ENCODE assay signal across 10 cellular contexts in genomic region chr12:5511644-5512584, GRCh38.
A peak's percentile ranks its signal among the peaks of the same experiment; 100 is the strongest.
DNase-seq lines count a peak whose midpoint lies in the region; ATAC-seq, FAIRE-seq and TF ChIP-seq lines count a peak whose summit lies in the region.
"Had no signal": no experiment of that assay in that cellular context is flagged by ENCODE, and none has a peak within 500 bp of the region (broad histone marks: within the 10 kb centered on the region; RNA-seq: fewer than 3 reads in every experiment).

No MANE protein-coding gene starts in this region.

- H3K4me1 ChIP-seq in DND-41 (ENCODE audit: insufficient read depth, low read length) (no peaks in the 10 kb centered on the region), Loucy (ENCODE audit: insufficient read depth, low read length, poor library complexity, severe bottlenecking) (no peaks in the 10 kb centered on the region), neural progenitor cell (peaks cover 13% of the 10 kb centered on the region)

- H3K9ac ChIP-seq in DND-41 (ENCODE audit: low read depth, low read length) (no peak overlapping the region), Loucy (ENCODE audit: low read depth, low read length, poor library complexity, severe bottlenecking) (no peak overlapping the region), neural progenitor cell (no peak overlapping the region)

- no peak overlapping the region for H3K4me3 Mint-ChIP-seq in neural progenitor cell

- H3K36me3 ChIP-seq in DND-41 (ENCODE audit: insufficient read depth, low read length) (no peaks in the 10 kb centered on the region), Loucy (ENCODE audit: insufficient read depth, low read length) (no peaks in the 10 kb centered on the region), neural progenitor cell (no peaks in the 10 kb centered on the region)
- H3K36me3 ChIP-seq: gastroesophageal sphincter had no signal

- H3K27ac ChIP-seq in DND-41 (ENCODE audit: low read length) = no peak overlapping the region
- H3K27ac ChIP-seq in neural progenitor cell = no peak overlapping the region
- H3K27ac ChIP-seq: gastroesophageal sphincter, VCaP had no signal

- H3K4me1 Mint-ChIP-seq in neural progenitor cell = peaks cover 8% of the 10 kb centered on the region

- no peaks in the 10 kb centered on the region for H3K9me3 Mint-ChIP-seq in neural progenitor cell

- no peaks in the 10 kb centered on the region for H3K9me2 ChIP-seq in Loucy (replicated peaks; ENCODE audit: low read depth, low read length)

- ATAC-seq in DND-41 (ENCODE audit: insufficient read depth, low read depth) = no peak
- no peak for ATAC-seq in HG03095 (IDR thresholded peaks at IDR 0.05; ENCODE audit: unreplicated experiment)
- ATAC-seq: gastroesophageal sphincter had no signal

- H3K79me2 ChIP-seq in DND-41 (ENCODE audit: insufficient read depth, low read length) = no peaks in the 10 kb centered on the region
- no peaks in the 10 kb centered on the region for H3K79me2 ChIP-seq in Loucy (ENCODE audit: insufficient read depth, low read length)
- H3K79me2 ChIP-seq in neural progenitor cell (ENCODE audit: low read depth) = no peaks in the 10 kb centered on the region

- no peak for TF ChIP-seq POLR2A in GM12892 (IDR thresholded peaks at IDR 0.05; ENCODE audit: low read depth, low read length)

- no peak overlapping the region for H3K27ac Mint-ChIP-seq in neural progenitor cell

- H3K9me3 ChIP-seq in DND-41 (ENCODE audit: insufficient read depth, low read length, severe bottlenecking) (no peaks in the 10 kb centered on the region), Loucy (ENCODE audit: insufficient read depth, low read depth, low read length) (no peaks in the 10 kb centered on the region), neural progenitor cell (ENCODE audit: low read depth) (no peaks in the 10 kb centered on the region)
- H3K9me3 ChIP-seq: gastroesophageal sphincter had no signal

- H3F3A ChIP-seq in Loucy (ENCODE audit: low read depth) (no peaks in the 10 kb centered on the region), neural progenitor cell (ENCODE audit: low read depth) (no peaks in the 10 kb centered on the region)

- H3K27me3 Mint-ChIP-seq in neural progenitor cell (ENCODE audit: insufficient read depth, low read depth) = peaks cover 11% of the 10 kb centered on the region

- no peak for FAIRE-seq in GM12892 (lab: Jason Lieb, UNC)

- H3K4me3 ChIP-seq in DND-41 (ENCODE audit: low read depth in 1 of 2, low read length in 2 of 2) = no peak overlapping the region
- H3K4me3 ChIP-seq in Loucy (ENCODE audit: low read length, poor library complexity, severe bottlenecking) = no peak overlapping the region
- H3K4me3 ChIP-seq in epithelial cell of proximal tubule (ENCODE audit: low read depth, low read length) = no peak overlapping the region
- no peak overlapping the region for H3K4me3 ChIP-seq in neural progenitor cell
- H3K4me3 ChIP-seq: gastroesophageal sphincter had no signal

- H4K20me1 ChIP-seq in DND-41 (ENCODE audit: insufficient read depth, low read length) (no peaks in the 10 kb centered on the region), Loucy (ENCODE audit: insufficient read depth, low read length, poor library complexity, severe bottlenecking) (no peaks in the 10 kb centered on the region), neural progenitor cell (ENCODE audit: low read depth) (no peaks in the 10 kb centered on the region)

- H3K4me2 ChIP-seq in DND-41 (ENCODE audit: insufficient read depth, low read length) (no peak overlapping the region), Loucy (ENCODE audit: low read depth, low read length, poor library complexity, severe bottlenecking) (no peak overlapping the region), neural progenitor cell (no peak overlapping the region)

- peak; percentile 58 for TF ChIP-seq CTCF in DND-41 (IDR thresholded peaks at IDR 0.05; ENCODE audit: borderline replicate concordance, extremely low read depth, low read length, poor library complexity, severe bottlenecking)
- TF ChIP-seq CTCF in Loucy (conservative IDR thresholded peaks at IDR 0.05; ENCODE audit: low read length) = peak; percentile 62
- TF ChIP-seq CTCF in epithelial cell of proximal tubule (conservative IDR thresholded peaks at IDR 0.05; ENCODE audit: low read depth, low read length) = peak; percentile 60
- TF ChIP-seq CTCF in neural progenitor cell (IDR thresholded peaks at IDR 0.05) = peak; percentile 82

- DNase-seq in DND-41 (peak; percentile 12), epithelial cell of proximal tubule (ENCODE audit: low read depth) (no peak), neural progenitor cell (ENCODE audit: low spot score) (peak; percentile 62), GM12892 (ENCODE audit: insufficient read length) (no peak), RKO (ENCODE audit: low spot score) (no peak), SW480 (ENCODE audit: low spot score) (no peak)

- H2AFZ ChIP-seq in DND-41 (ENCODE audit: low read depth, low read length) = no peak overlapping the region
- H2AFZ ChIP-seq in Loucy (ENCODE audit: low read length) = peak overlapping the region; percentile 19; the same call in 1 of the 2 replicates
- H2AFZ ChIP-seq in neural progenitor cell (replicated peaks) = no peak overlapping the region

- H3K27me3 ChIP-seq in DND-41 (ENCODE audit: insufficient read depth, low read length, poor library complexity) (peaks cover 39% of the 10 kb centered on the region), Loucy (ENCODE audit: insufficient read depth, low read length, poor library complexity, severe bottlenecking) (no peaks in the 10 kb centered on the region), neural progenitor cell (no peaks in the 10 kb centered on the region)

- H3K36me3 Mint-ChIP-seq in neural progenitor cell = no peaks in the 10 kb centered on the region

Comparison
In these comparisons a context has a peak if more than half of its experiments do, and no peak if none do; other contexts are left out.
1. DNase-seq: peak in DND-41 (single experiment) and neural progenitor cell (single experiment); none in epithelial cell of proximal tubule (single experiment), GM12892 (single experiment), RKO (single experiment) and SW480 (single experiment).
2. Peak in every context shown above with its lines, with median percentiles within 50 percentile points of each other: CTCF ChIP-seq.